ENCODE assay signal across 8 cellular contexts in the genomic region with DNA sequence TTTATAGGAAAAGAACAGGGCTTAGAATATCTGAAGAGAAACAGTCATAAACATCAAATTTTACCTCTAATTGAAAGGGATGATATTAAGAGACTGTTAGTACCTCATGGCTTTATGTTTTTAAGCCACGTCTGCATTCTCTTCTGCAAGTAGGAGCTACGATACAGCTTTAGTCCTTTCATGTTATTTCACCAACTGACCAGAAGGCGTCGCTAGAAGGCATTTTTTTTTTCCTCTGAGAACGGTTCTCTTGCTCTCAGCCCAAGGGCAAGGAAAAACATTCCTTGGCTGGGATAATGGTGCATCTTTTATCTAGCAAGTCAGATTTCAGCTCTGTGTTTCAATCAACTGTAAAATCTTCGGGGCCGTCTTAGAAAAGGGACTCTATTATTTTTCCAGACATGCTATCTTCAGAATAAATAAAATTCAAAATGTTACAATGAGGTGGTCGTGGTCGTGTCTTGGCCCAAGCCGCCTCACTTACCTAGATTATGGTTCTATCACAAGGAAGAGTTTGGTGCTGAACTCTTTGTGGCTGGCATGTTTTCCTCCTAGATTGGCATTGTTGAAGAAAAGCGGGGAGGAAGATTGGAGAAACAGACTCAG. TPM values are rescaled to one million over a fixed set of nuclear protein-coding genes. Genes with fewer than 3 reads are reported as not detected.
A peak's percentile ranks its signal among the peaks of the same experiment; 100 is the strongest.
DNase-seq lines count a peak whose midpoint lies in the region; ATAC-seq, FAIRE-seq and TF ChIP-seq lines count a peak whose summit lies in the region.

No MANE protein-coding gene starts in this region.

- peak; percentile 38 for DNase-seq in AG04449 (ENCODE audit: low read depth, low spot score)
- DNase-seq in RPMI8226: peak; percentile 58
- DNase-seq in bronchial epithelial cell (ENCODE audit: low read depth): peak; percentile 72
- DNase-seq in kidney glomerular epithelial cell (lab: John Stamatoyannopoulos, UW): peak; percentile 73

- no peaks in the 10 kb centered on the region for H3K9me3 ChIP-seq in stomach smooth muscle (ENCODE audit: control insufficient read depth in 2 of 2, low read length in 2 of 2)

- H3K9ac ChIP-seq in stomach smooth muscle (ENCODE audit: low read length in 2 of 2): peak overlapping the region in 1 of 2 donors; percentile 51

- ATAC-seq in HG03457 (IDR thresholded peaks at IDR 0.05; ENCODE audit: unreplicated experiment): no peak

- H3K4me3 ChIP-seq in AG04449 (ENCODE audit: low read depth, low read length) (no peak overlapping the region; the same call in 1 of the 2 replicates), bronchial epithelial cell (ENCODE audit: low read depth, low read length) (no peak overlapping the region), stomach smooth muscle (ENCODE audit: low read length in 2 of 2) (peak overlapping the region; percentile 44 to 54)

- no peaks in the 10 kb centered on the region for H3K27me3 ChIP-seq in bronchial epithelial cell (ENCODE audit: control insufficient read depth, insufficient read depth, low read length)
- H3K27me3 ChIP-seq in stomach smooth muscle (ENCODE audit: control insufficient read depth in 1 of 2, insufficient read depth in 2 of 2, low read length in 2 of 2): no peaks in the 10 kb centered on the region

- H3K36me3 ChIP-seq in bronchial epithelial cell (ENCODE audit: control insufficient read depth, insufficient read depth, low read length) (no peaks in the 10 kb centered on the region), stomach smooth muscle (ENCODE audit: control insufficient read depth in 2 of 2, insufficient read depth in 2 of 2, low read length in 2 of 2) (no peaks in the 10 kb centered on the region)

- no peaks in the 10 kb centered on the region for H3K4me1 ChIP-seq in stomach smooth muscle (ENCODE audit: control insufficient read depth, insufficient read depth, low read length)

- POLR2A ChIA-PET in AG04449 (lab: Yijun Ruan, JAX): no interaction called here

- peak; percentile 60 for TF ChIP-seq CTCF in AG04449 (IDR thresholded peaks at IDR 0.05; ENCODE audit: insufficient read depth, low read length, missing control alignments)
- TF ChIP-seq CTCF in LNCAP (IDR thresholded peaks at IDR 0.05): peak; percentile 78
- peak; percentile 73 for TF ChIP-seq CTCF in bronchial epithelial cell (IDR thresholded peaks at IDR 0.05; ENCODE audit: insufficient read depth, low read length, severe bottlenecking)

- H3K27ac ChIP-seq in stomach smooth muscle (ENCODE audit: low read length): no peak overlapping the region

- peak; percentile 71 for FAIRE-seq in G401.6 (lab: Jason Lieb, UNC)
- no peak for FAIRE-seq in bronchial epithelial cell (lab: Jason Lieb, UNC)

- CTCF ChIA-PET in AG04449 (lab: Yijun Ruan, JAX): interaction anchor here (0.6 to 4.2 kb wide), 18 partner anchors 10 to 1506 kb away, joined by 3 to 60 read pairs (median 4); no protein-coding TSS in a partner anchor

RNA-seq across cellular contexts. Expression of gene LYZL2, which starts 41.6 kb away (rescaled TPM):
- not detected in 2 replicates for total RNA-seq in bronchial epithelial cell

Comparison
In these comparisons a context has a peak if more than half of its experiments do, and no peak if none do; other contexts are left out.
1. H3K4me3 ChIP-seq: peak in stomach smooth muscle (2 of 2); none in AG04449 (single experiment) and bronchial epithelial cell (single experiment).
2. Peak in every context shown above with its lines, with median percentiles within 50 percentile points of each other: DNase-seq and CTCF ChIP-seq.